ENCODE assay signal across 22 cellular contexts in genomic region chr1:38208720-38209632, GRCh38.
A peak's percentile ranks its signal among the peaks of the same experiment; 100 is the strongest.
DNase-seq lines count a peak whose midpoint lies in the region; ATAC-seq lines count a peak whose summit lies in the region.
"Had no signal": no experiment of that assay in that cellular context is flagged by ENCODE, and none has a peak within 500 bp of the region (broad histone marks: within the 10 kb centered on the region; RNA-seq: fewer than 3 reads in every experiment).

No MANE protein-coding gene starts in this region.

- H3K4me1 Mint-ChIP-seq in stimulated activated memory B cell treated with anti-CD40 and anti-IgM and Interleukin-4, amounts not matched to agents 10 μg/mL and 1 μg/mL and 100 μg/mL, for 72 hours, result peaks cover 17% of the 10 kb centered on the region

- intact Hi-C loops in left ventricle myocardium superior (cut with micrococcal nuclease), result no loop called here

- DNase-seq in NCI-H748 (lab: John Stamatoyannopoulos, UW; ENCODE audit: unreplicated experiment), result peak; percentile 5
- DNase-seq in NCI-H748 treated with DMSO at 0.1 percent for 48 hours (lab: John Stamatoyannopoulos, UW), result no peak
- DNase-seq in MV-4-11 (lab: John Stamatoyannopoulos, UW), result peak; percentile 1
- peak; percentile 10 for DNase-seq in RPMI7951 (ENCODE audit: low read depth)
- no peak for DNase-seq in left ventricle myocardium superior
- DNase-seq: activated CD4-positive, alpha-beta T cell treated with anti-CD3 and anti-CD28 coated beads, Interleukin-2, amount 10 ng/mL, durations not matched to agents 7 days and 5 days; GDM1; HFFc6; IMR-90; left lung; MG63; NCI-H2227 treated with DMSO at 0.1 percent for 48 hours; right lobe of liver; testis had no signal

- no peaks in the 10 kb centered on the region for H3K36me3 Mint-ChIP-seq in stimulated activated memory B cell treated with anti-CD40 and anti-IgM and Interleukin-4, amounts not matched to agents 10 μg/mL and 1 μg/mL and 100 μg/mL, for 72 hours
- H3K36me3 Mint-ChIP-seq: CD14-positive monocyte had no signal

- peak; percentile 59 for ATAC-seq in stimulated activated memory B cell treated with anti-CD40 and anti-IgM and Interleukin-4, amounts not matched to agents 10 μg/mL and 1 μg/mL and 100 μg/mL, for 72 hours
- no peak for ATAC-seq in left ventricle myocardium superior
- ATAC-seq in GM19035 (IDR thresholded peaks at IDR 0.05; ENCODE audit: unreplicated experiment), result no peak
- ATAC-seq in GM21723 (IDR thresholded peaks at IDR 0.05; ENCODE audit: unreplicated experiment), result no peak
- ATAC-seq: A549, left lung had no signal

- H3K27ac Mint-ChIP-seq in stimulated activated memory B cell treated with anti-CD40 and anti-IgM and Interleukin-4, amounts not matched to agents 10 μg/mL and 1 μg/mL and 100 μg/mL, for 72 hours, result no peak overlapping the region
- H3K27ac Mint-ChIP-seq: activated CD4-positive, alpha-beta T cell treated with anti-CD3 and anti-CD28 coated beads, Interleukin-2, amount 10 ng/mL, durations not matched to agents 7 days and 5 days; dendritic cell treated with granulocyte-macrophage colony-stimulating factor and Interleukin-4, amounts not matched to agents 40 ng/mL and 50 ng/mL, for 4 days; HFFc6; T-helper 1 cell treated with Interleukin-12 subunit alpha and Interleukin-12 subunit beta and Interleukin-4 antibody, amounts not matched to agents 30 μg/mL and 1 μg/mL, for 36 hours had no signal

- no peaks in the 10 kb centered on the region for H3K9me3 Mint-ChIP-seq in stimulated activated memory B cell treated with anti-CD40 and anti-IgM and Interleukin-4, amounts not matched to agents 10 μg/mL and 1 μg/mL and 100 μg/mL, for 72 hours
- H3K9me3 Mint-ChIP-seq: activated CD4-positive, alpha-beta T cell treated with anti-CD3 and anti-CD28 coated beads, Interleukin-2, amount 10 ng/mL, durations not matched to agents 7 days and 5 days; dendritic cell treated with granulocyte-macrophage colony-stimulating factor and Interleukin-4, amounts not matched to agents 40 ng/mL and 50 ng/mL, for 4 days; HFFc6; nephron; T-helper 1 cell treated with Interleukin-12 subunit alpha and Interleukin-12 subunit beta and Interleukin-4 antibody, amounts not matched to agents 30 μg/mL and 1 μg/mL, for 36 hours had no signal

- H3K4me3 Mint-ChIP-seq in stimulated activated memory B cell treated with anti-CD40 and anti-IgM and Interleukin-4, amounts not matched to agents 10 μg/mL and 1 μg/mL and 100 μg/mL, for 72 hours, result no peak overlapping the region
- H3K4me3 Mint-ChIP-seq: activated CD4-positive, alpha-beta T cell treated with anti-CD3 and anti-CD28 coated beads, Interleukin-2, amount 10 ng/mL, durations not matched to agents 7 days and 5 days; CD14-positive monocyte; dendritic cell treated with granulocyte-macrophage colony-stimulating factor and Interleukin-4, amounts not matched to agents 40 ng/mL and 50 ng/mL, for 4 days; HFFc6; nephron; T-helper 1 cell treated with Interleukin-12 subunit alpha and Interleukin-12 subunit beta and Interleukin-4 antibody, amounts not matched to agents 30 μg/mL and 1 μg/mL, for 36 hours had no signal

- H3K27me3 Mint-ChIP-seq in stimulated activated memory B cell treated with anti-CD40 and anti-IgM and Interleukin-4, amounts not matched to agents 10 μg/mL and 1 μg/mL and 100 μg/mL, for 72 hours, result peaks cover 28% of the 10 kb centered on the region

Comparison
In these comparisons a context has a peak if more than half of its experiments do, and no peak if none do; other contexts are left out.
1. DNase-seq: peak in NCI-H748 (single experiment), MV-4-11 (single experiment) and RPMI7951 (single experiment); none in NCI-H748 treated with DMSO at 0.1 percent for 48 hours (single experiment) and left ventricle myocardium superior (single experiment).